In the genomic region with DNA sequence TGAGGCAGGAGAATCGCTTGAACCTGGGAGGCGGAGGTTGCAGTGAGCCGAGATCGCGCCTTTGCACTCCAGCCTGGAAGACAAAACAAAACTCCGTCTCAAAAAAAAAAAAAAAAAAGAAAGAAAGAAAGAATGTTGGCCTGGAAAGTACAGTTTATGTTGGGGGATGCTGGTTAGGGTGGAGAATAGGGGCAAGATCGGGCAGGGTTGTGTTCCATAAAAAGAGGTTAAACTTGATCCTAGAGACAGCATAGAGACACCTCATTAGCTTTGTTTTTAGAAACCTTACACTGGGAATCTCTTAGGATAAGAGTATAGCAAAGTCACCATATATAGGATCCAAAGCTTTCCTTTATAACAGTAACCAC, we compare ENCODE assay signal across 8 cellular contexts. TPM values are rescaled to one million over a fixed set of nuclear protein-coding genes. Genes with fewer than 3 reads are reported as not detected.
A peak's percentile ranks its signal among the peaks of the same experiment; 100 is the strongest.
DNase-seq lines count a peak whose midpoint lies in the region; TF ChIP-seq lines count a peak whose summit lies in the region.

No MANE protein-coding gene starts in this region.

- H3K4me1 Mint-ChIP-seq in activated naive CD4-positive, alpha-beta T cell treated with anti-CD3 and anti-CD28 coated beads, Interleukin-2, amount 50 U/mL, for 24 hours, result peaks cover 68% of the 10 kb centered on the region
- H3K4me1 Mint-ChIP-seq in type B pancreatic cell (ENCODE audit: unreplicated experiment), result peaks cover 49% of the 10 kb centered on the region

- in situ Hi-C loops in brain microvascular endothelial cell (cut with HindIII; ENCODE audit: low pct_ligation_motif_present, low sequenced_read_pairs), result no loop called here

- H3K27ac Mint-ChIP-seq in activated naive CD4-positive, alpha-beta T cell treated with anti-CD3 and anti-CD28 coated beads, Interleukin-2, amount 50 U/mL, for 24 hours, result peak overlapping the region; percentile 25
- H3K27ac Mint-ChIP-seq in type B pancreatic cell, result peak overlapping the region; percentile 93

- H3K4me3 ChIP-seq in brain microvascular endothelial cell (ENCODE audit: low read depth, low read length), result no peak overlapping the region
- no peak overlapping the region for H3K4me3 ChIP-seq in muscle layer of duodenum (ENCODE audit: low read depth in 1 of 2, low read length in 2 of 2)

- H3K4me1 ChIP-seq in muscle layer of duodenum (ENCODE audit: control insufficient read depth in 1 of 2, insufficient read depth in 2 of 2, low read length in 2 of 2), result peaks cover 37 to 42% of the 10 kb centered on the region in 2 donors

- H3K27me3 Mint-ChIP-seq in activated naive CD4-positive, alpha-beta T cell treated with anti-CD3 and anti-CD28 coated beads, Interleukin-2, amount 50 U/mL, for 24 hours, result no peaks in the 10 kb centered on the region
- H3K27me3 Mint-ChIP-seq in type B pancreatic cell, result no peaks in the 10 kb centered on the region

- H3K36me3 ChIP-seq in brain microvascular endothelial cell (replicated peaks) (peaks cover 13% of the 10 kb centered on the region), muscle layer of duodenum (ENCODE audit: control insufficient read depth in 1 of 2, insufficient read depth in 2 of 2, low read length in 2 of 2) (peaks cover 13 to 36% of the 10 kb centered on the region in 2 donors)

- H3K27ac ChIP-seq in brain microvascular endothelial cell (peak overlapping the region; percentile 96), muscle layer of duodenum (ENCODE audit: low read length) (peak overlapping the region; percentile 72)

- H3K4me3 Mint-ChIP-seq in activated naive CD4-positive, alpha-beta T cell treated with anti-CD3 and anti-CD28 coated beads, Interleukin-2, amount 50 U/mL, for 24 hours, result peak overlapping the region; percentile 51
- peak overlapping the region; percentile 91 for H3K4me3 Mint-ChIP-seq in type B pancreatic cell

- peaks cover 9% of the 10 kb centered on the region for H3K36me3 Mint-ChIP-seq in activated naive CD4-positive, alpha-beta T cell treated with anti-CD3 and anti-CD28 coated beads, Interleukin-2, amount 50 U/mL, for 24 hours
- peaks cover 16% of the 10 kb centered on the region for H3K36me3 Mint-ChIP-seq in type B pancreatic cell

- H3K9me3 ChIP-seq in muscle layer of duodenum (ENCODE audit: control insufficient read depth in 1 of 2, low read length in 2 of 2), result no peaks in the 10 kb centered on the region

- H3K9me3 Mint-ChIP-seq in activated naive CD4-positive, alpha-beta T cell treated with anti-CD3 and anti-CD28 coated beads, Interleukin-2, amount 50 U/mL, for 24 hours, result no peaks in the 10 kb centered on the region
- no peaks in the 10 kb centered on the region for H3K9me3 Mint-ChIP-seq in type B pancreatic cell

- TF ChIP-seq CTCF in brain microvascular endothelial cell (IDR thresholded peaks at IDR 0.05; ENCODE audit: low read depth, low read length, missing control alignments), result no peak
- TF ChIP-seq CTCF in type B pancreatic cell (conservative IDR thresholded peaks at IDR 0.05), result no peak

- no peaks in the 10 kb centered on the region for H3K27me3 ChIP-seq in brain microvascular endothelial cell (replicated peaks)
- no peaks in the 10 kb centered on the region for H3K27me3 ChIP-seq in muscle layer of duodenum (ENCODE audit: low read depth, low read length)

- no peak for DNase-seq in activated naive CD4-positive, alpha-beta T cell treated with anti-CD3 and anti-CD28 coated beads, Interleukin-2, amount 50 U/mL, for 16 hours
- DNase-seq in brain microvascular endothelial cell (no peak), type B pancreatic cell (ENCODE audit: extremely low spot score, unreplicated experiment) (no peak), NCI-H1417 (lab: John Stamatoyannopoulos, UW) (no peak), NCI-H1436 (lab: John Stamatoyannopoulos, UW) (no peak), T1000 (lab: John Stamatoyannopoulos, UW) (no peak)

RNA-seq across cellular contexts. Expression of gene FTH1, which starts 1.9 kb away (rescaled TPM):
- 1,346 and 2,108 TPM in 2 replicates for total RNA-seq in type B pancreatic cell (ENCODE audit: low replicate concordance)

RNA-seq across cellular contexts. Expression of gene BEST1, which starts 19.2 kb away (rescaled TPM):
- total RNA-seq in type B pancreatic cell (ENCODE audit: low replicate concordance), result 0.14 and 0.31 TPM in 2 replicates

RNA-seq across cellular contexts. Expression of gene RAB3IL1, which starts 52.0 kb away (rescaled TPM):
- 2.1 and 16.6 TPM in 2 replicates for total RNA-seq in type B pancreatic cell (ENCODE audit: low replicate concordance)
